ENCODE assay signal across 8 cellular contexts in the genomic region with DNA sequence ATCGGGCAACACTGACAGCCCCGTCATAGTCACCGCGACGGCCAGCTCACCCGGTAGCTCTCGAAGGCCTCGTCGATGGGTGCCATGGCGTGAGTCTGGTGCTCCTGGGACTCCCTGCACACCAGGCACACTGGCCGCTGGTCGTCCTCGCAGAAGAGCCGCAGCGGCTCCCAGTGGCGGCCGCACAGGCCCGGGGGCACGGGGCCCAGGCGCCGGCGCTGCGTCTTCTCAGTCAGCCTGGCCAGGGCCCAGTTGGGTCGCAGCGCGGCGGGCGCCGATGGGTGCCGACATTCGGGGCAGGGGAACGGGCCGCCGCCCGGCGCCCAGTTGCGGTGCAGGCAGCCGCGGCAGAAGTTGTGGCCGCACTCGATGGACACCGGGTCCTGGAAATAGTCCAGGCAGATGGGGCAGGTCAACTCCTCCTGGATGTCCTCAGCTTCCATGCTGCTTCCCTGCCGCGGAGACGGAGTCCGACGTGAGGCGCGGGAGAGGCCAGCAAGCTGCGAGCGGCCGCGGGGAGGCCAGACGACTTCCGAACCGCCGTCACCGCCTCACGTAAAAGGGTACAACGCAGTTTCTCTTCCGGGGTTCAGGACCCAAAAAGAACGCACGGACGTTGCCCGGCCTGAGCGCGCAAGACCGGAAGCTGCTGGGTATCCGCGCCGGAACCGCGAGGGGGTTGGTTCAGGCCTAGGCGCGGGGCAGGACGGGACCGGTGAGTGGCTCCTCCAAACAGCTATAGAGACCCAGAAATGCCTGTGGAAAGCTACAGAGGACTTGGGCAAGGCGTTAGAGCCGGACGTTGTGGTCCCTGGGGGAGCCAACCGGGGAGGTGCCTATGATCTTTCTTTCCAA. TPM values are rescaled to one million over a fixed set of nuclear protein-coding genes. Genes with fewer than 3 reads are reported as not detected.
A peak's percentile ranks its signal among the peaks of the same experiment; 100 is the strongest.
DNase-seq lines count a peak whose midpoint lies in the region; ATAC-seq and TF ChIP-seq lines count a peak whose summit lies in the region.

A gene with protein sequence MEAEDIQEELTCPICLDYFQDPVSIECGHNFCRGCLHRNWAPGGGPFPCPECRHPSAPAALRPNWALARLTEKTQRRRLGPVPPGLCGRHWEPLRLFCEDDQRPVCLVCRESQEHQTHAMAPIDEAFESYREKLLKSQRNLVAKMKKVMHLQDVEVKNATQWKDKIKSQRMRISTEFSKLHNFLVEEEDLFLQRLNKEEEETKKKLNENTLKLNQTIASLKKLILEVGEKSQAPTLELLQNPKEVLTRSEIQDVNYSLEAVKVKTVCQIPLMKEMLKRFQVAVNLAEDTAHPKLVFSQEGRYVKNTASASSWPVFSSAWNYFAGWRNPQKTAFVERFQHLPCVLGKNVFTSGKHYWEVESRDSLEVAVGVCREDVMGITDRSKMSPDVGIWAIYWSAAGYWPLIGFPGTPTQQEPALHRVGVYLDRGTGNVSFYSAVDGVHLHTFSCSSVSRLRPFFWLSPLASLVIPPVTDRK (minus strand): TSS at position 572 of the 855 bp plus-strand sequence. CDS start 129 bp downstream, at position 443.

- RAD21 ChIA-PET in HCT116 (lab: Charles Lee; ENCODE audit: low non-redundant PET in 1 of 2, low total read pairs in 2 of 2, uncharacterized antibody in 2 of 2, unreplicated experiment in 2 of 2): interaction anchor here in 1 of 2 experiments (0.8 kb wide), 1 partner anchor 394 kb away, joined by 3 read pairs; no protein-coding TSS in a partner anchor

- DNase-seq in GM04503 (ENCODE audit: low read depth) (peak; percentile 72), HCT116 (ENCODE audit: low read depth, low spot score) (peak; percentile 85), MM.1S (peak; percentile 95), SK-N-DZ (ENCODE audit: low spot score) (peak; percentile 88), germinal center (ENCODE audit: low spot score) (peak; percentile 93), ovary (peak; percentile 87 to 93 (median 90)), thyroid gland (peak; percentile 91 to 93)
- peak; percentile 96 for DNase-seq in activated naive CD4-positive, alpha-beta T cell treated with anti-CD3 and anti-CD28 coated beads for 36 hours

- peak within 1 kb of the TSS; percentile 93 for H3K27ac Mint-ChIP-seq in activated naive CD4-positive, alpha-beta T cell treated with anti-CD3 and anti-CD28 coated beads for 36 hours

- peak within 1 kb of the TSS; percentile 90 for H3K27ac ChIP-seq in HCT116 (ENCODE audit: low read depth, low read length)
- H3K27ac ChIP-seq in MM.1S (ENCODE audit: low read length): peak within 1 kb of the TSS; percentile 79
- H3K27ac ChIP-seq in ovary: peak within 1 kb of the TSS; percentile 78 to 80
- peak within 1 kb of the TSS; percentile 64 to 86 (median 84) for H3K27ac ChIP-seq in thyroid gland

- H3K4me3 ChIP-seq in HCT116 (replicated peaks in 1 of 2; ENCODE audit: low read depth in 1 of 2, low read length in 2 of 2) (peak within 1 kb of the TSS; percentile 60 to 86), MM.1S (ENCODE audit: low read length) (peak within 1 kb of the TSS; percentile 73), ovary (peak within 1 kb of the TSS; percentile 95), thyroid gland (replicated peaks in 1 of 3) (peak within 1 kb of the TSS; percentile 37 to 89 (median 82))

- CTCF ChIA-PET in HCT116 (lab: Charles Lee): interaction anchor here (0.6 to 2.6 kb wide), 7 partner anchors 10 to 481 kb away, joined by 3 to 17 read pairs (median 5); a partner anchor contains a TSS
- CTCF ChIA-PET in activated naive CD4-positive, alpha-beta T cell treated with anti-CD3 and anti-CD28 coated beads for 36 hours (lab: Charles Lee): interaction anchor here (0.6 to 12.4 kb wide), 18 partner anchors 9 to 569 kb away, joined by 3 to 155 read pairs (median 4); a partner anchor contains a TSS

- peak; percentile 100 for ATAC-seq in HCT116

- no peak for TF ChIP-seq EP300 in ovary (IDR thresholded peaks at IDR 0.05)

- 0 out of 2 replicates have a peak, but pooled peaks have one; percentile 15 for TF ChIP-seq RAD21 in HCT116 (IDR thresholded peaks at IDR 0.05; ENCODE audit: low read depth)

- no peaks in the 10 kb centered on the region for H3K9me3 Mint-ChIP-seq in activated naive CD4-positive, alpha-beta T cell treated with anti-CD3 and anti-CD28 coated beads for 36 hours

- H3K79me2 ChIP-seq in HCT116 (ENCODE audit: insufficient read depth, low read length) (peaks cover 60% of the 10 kb centered on the region), MM.1S (ENCODE audit: low read length) (peaks cover 53% of the 10 kb centered on the region)

- no TSS peak for BruUV-seq in HCT116 (replicated peaks; lab: Mats Ljungman, UMichigan)

- H3K36me3 ChIP-seq in HCT116 (ENCODE audit: control insufficient read depth in 1 of 2, insufficient read depth in 2 of 2, low read length in 2 of 2) (peaks cover 0 to 5% of the 10 kb centered on the region in 2 experiments; a peak in 1 of 4 replicates), MM.1S (replicated peaks; ENCODE audit: insufficient read depth, low read length) (no peaks in the 10 kb centered on the region), ovary (no peaks in the 10 kb centered on the region), thyroid gland (no peaks in the 10 kb centered on the region)

- intact Hi-C loops in HCT116 (cut with micrococcal nuclease): loop anchor here (10.0 kb wide), 1 partner anchor 394 kb away; no protein-coding TSS in a partner anchor
- intact Hi-C loops in activated naive CD4-positive, alpha-beta T cell treated with anti-CD3 and anti-CD28 coated beads for 36 hours (cut with micrococcal nuclease): loop anchor here (1.0 to 10.0 kb wide), 9 partner anchors 130 to 510 kb away; a partner anchor contains a TSS
- intact Hi-C loops in ovary (cut with DNase I): no loop called here
- intact Hi-C loops in thyroid gland (cut with DNase I): no loop called here

- TF ChIP-seq POLR2A in HCT116 (IDR thresholded peaks at IDR 0.05; ENCODE audit: borderline replicate concordance, extremely low read depth, insufficient read depth, insufficient read length): peak; percentile 37
- TF ChIP-seq POLR2A in ovary (IDR thresholded peaks at IDR 0.05): peak; percentile 77
- peak in 1 of 2 donors; percentile 86 for TF ChIP-seq POLR2A in thyroid gland (IDR thresholded peaks at IDR 0.05)

- 0 to 1% (median 1%) methylated on average over 54 to 81 of the region's 81 CpGs for WGBS in ovary, 3 donors
- 1 to 2% methylated on average over 27 to 34 of the region's 81 CpGs for WGBS in thyroid gland, 2 donors

- H3K9me3 ChIP-seq in HCT116 (ENCODE audit: control insufficient read depth in 1 of 2, insufficient read depth in 1 of 2, low read depth in 1 of 2, low read length in 2 of 2): no peaks in the 10 kb centered on the region
- no peaks in the 10 kb centered on the region for H3K9me3 ChIP-seq in MM.1S (replicated peaks; ENCODE audit: insufficient read depth, low read length)
- H3K9me3 ChIP-seq in ovary: no peaks in the 10 kb centered on the region
- no peaks in the 10 kb centered on the region for H3K9me3 ChIP-seq in thyroid gland

- 0 out of 2 replicates have a peak, but pooled peaks cover 5% of the 10 kb centered on the region for H3F3A ChIP-seq in MM.1S (ENCODE audit: insufficient read depth, low read length)

- H3K4me2 ChIP-seq in HCT116 (ENCODE audit: low read length) (peak within 1 kb of the TSS; percentile 80), MM.1S (ENCODE audit: low read depth, low read length) (peak within 1 kb of the TSS; percentile 72)

- H3K9ac ChIP-seq in HCT116 (ENCODE audit: low read length): peak within 1 kb of the TSS; percentile 83
- H3K9ac ChIP-seq in MM.1S (ENCODE audit: low read length): peak within 1 kb of the TSS; percentile 87

- no peaks in the 10 kb centered on the region for H3K27me3 ChIP-seq in HCT116 (ENCODE audit: insufficient read depth, low read length)
- H3K27me3 ChIP-seq in MM.1S (replicated peaks; ENCODE audit: insufficient read depth, low read length): no peaks in the 10 kb centered on the region
- no peaks in the 10 kb centered on the region for H3K27me3 ChIP-seq in ovary
- no peaks in the 10 kb centered on the region for H3K27me3 ChIP-seq in thyroid gland

- peak within 1 kb of the TSS; percentile 90 for H3K4me3 Mint-ChIP-seq in activated naive CD4-positive, alpha-beta T cell treated with anti-CD3 and anti-CD28 coated beads for 36 hours

- peaks cover 12% of the 10 kb centered on the region for H3K36me3 Mint-ChIP-seq in activated naive CD4-positive, alpha-beta T cell treated with anti-CD3 and anti-CD28 coated beads for 36 hours (ENCODE audit: low read depth)

- no peaks in the 10 kb centered on the region for H3K9me2 ChIP-seq in HCT116 (ENCODE audit: insufficient read depth)
- no peaks in the 10 kb centered on the region for H3K9me2 ChIP-seq in MM.1S (replicated peaks; ENCODE audit: insufficient read depth, low read length)

- peaks cover 38% of the 10 kb centered on the region for H3K4me1 Mint-ChIP-seq in activated naive CD4-positive, alpha-beta T cell treated with anti-CD3 and anti-CD28 coated beads for 36 hours (ENCODE audit: low read depth)

- no peaks in the 10 kb centered on the region for H3K27me3 Mint-ChIP-seq in activated naive CD4-positive, alpha-beta T cell treated with anti-CD3 and anti-CD28 coated beads for 36 hours (ENCODE audit: low read depth)

- H4K20me1 ChIP-seq in HCT116 (ENCODE audit: insufficient read depth) (no peaks in the 10 kb centered on the region), MM.1S (ENCODE audit: insufficient read depth, low read length) (no peaks in the 10 kb centered on the region)

- H2AFZ ChIP-seq in HCT116 (ENCODE audit: low read depth, low read length, poor library complexity, severe bottlenecking): no peak within 1 kb of the TSS
- peak within 1 kb of the TSS; percentile 87 for H2AFZ ChIP-seq in MM.1S (ENCODE audit: low read length)

- peaks cover 9 to 16% of the 10 kb centered on the region in 2 experiments for H3K4me1 ChIP-seq in HCT116 (ENCODE audit: control insufficient read depth in 1 of 2, insufficient read depth in 2 of 2, low read length in 2 of 2)
- H3K4me1 ChIP-seq in MM.1S (ENCODE audit: low read length): peaks cover 10% of the 10 kb centered on the region; the same call in 1 of the 2 replicates
- peaks cover 9% of the 10 kb centered on the region for H3K4me1 ChIP-seq in ovary (ENCODE audit: insufficient read depth)
- H3K4me1 ChIP-seq in thyroid gland: peaks cover 24 to 32% of the 10 kb centered on the region in 2 donors

- TF ChIP-seq CTCF in HCT116 (IDR thresholded peaks at IDR 0.05 in 2 of 3, conservative IDR thresholded peaks at IDR 0.05 in 1 of 3; ENCODE audit: borderline replicate concordance in 1 of 3, insufficient read depth in 1 of 3, low read depth in 2 of 3, low read length in 2 of 3) (no peak; a peak in 1 of 6 replicates), MM.1S (IDR thresholded peaks at IDR 0.05; ENCODE audit: low read length) (peak; percentile 29), ovary (IDR thresholded peaks at IDR 0.05) (peak in 2 of 3 donors; percentile 13 to 31), thyroid gland (IDR thresholded peaks at IDR 0.05) (peak in 1 of 6 experiments; percentile 25)

- POLR2A ChIA-PET in HCT116 (lab: Charles Lee): interaction anchor here (0.6 to 2.4 kb wide), 5 partner anchors 10 to 209 kb away, joined by 3 to 16 read pairs (median 3); a partner anchor contains a TSS

RNA-seq across cellular contexts. Expression of the gene that starts here (rescaled TPM):
- total RNA-seq in HCT116 (2021; ENCODE audit: unreplicated experiment): 25.1 TPM
- polyA plus RNA-seq in HCT116 (2012): 17.3 and 19.1 TPM in 2 replicates
- 15.9 and 26.8 TPM in 2 replicates for polyA plus RNA-seq in SK-N-DZ (2014; cell fraction: cytosol; rRNA removed)
- 21.7 and 24.5 TPM in 2 replicates for polyA plus RNA-seq in SK-N-DZ (2014; cell fraction: nucleus; rRNA removed)
- 10 to 100 TPM; 25.7 to 25.8 TPM for total RNA-seq in activated naive CD4-positive, alpha-beta T cell treated with anti-CD3 and anti-CD28 coated beads for 36 hours
- total RNA-seq in ovary: 10 to 100 TPM; 31.7 to 58.9 (median 45.1) TPM
- 10 to 100 TPM; 42.2 to 64.8 TPM for polyA plus RNA-seq in ovary
- total RNA-seq in thyroid gland: 10 to 100 TPM; 39.7 to 78.1 (median 59.3) TPM

Comparison
In these comparisons a context has a peak if more than half of its experiments do, and no peak if none do; other contexts are left out.
1. Peak in every context shown above with its lines: DNase-seq, ATAC-seq, H3K4me3 ChIP-seq and H3K27ac ChIP-seq.
2. CTCF ChIP-seq: peak in MM.1S (single experiment) and ovary (2 of 3); none in HCT116 (0 of 3).
3. intact Hi-C loops: an anchor here in HCT116 (10.0 kb wide) and activated naive CD4-positive, alpha-beta T cell treated with anti-CD3 and anti-CD28 coated beads for 36 hours (1.0 to 10.0 kb wide); none called in ovary and thyroid gland.